In the genomic region with DNA sequence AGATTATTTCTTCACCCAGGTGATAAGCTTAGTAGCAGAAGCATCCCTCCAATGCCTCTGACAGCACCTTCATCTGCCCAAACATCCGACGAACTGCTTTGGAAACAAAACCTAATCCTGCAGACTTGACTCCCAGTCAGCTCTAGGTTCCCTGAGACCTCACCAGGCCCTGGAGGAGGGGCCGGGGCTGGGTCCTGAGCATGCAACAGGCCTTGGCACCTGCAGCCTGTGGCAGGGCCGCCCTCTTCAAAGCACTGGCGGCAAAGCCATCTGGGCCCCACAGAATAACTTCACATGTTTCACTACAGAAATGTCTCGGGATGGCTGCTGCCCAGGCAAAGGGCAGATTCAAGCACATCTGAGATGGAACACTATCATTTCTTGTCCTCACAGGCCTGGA, we compare ENCODE assay signal across 8 cellular contexts.
"Had no signal": no experiment of that assay in that cellular context is flagged by ENCODE, and none has a peak within 500 bp of the region (broad histone marks: within the 10 kb centered on the region; RNA-seq: fewer than 3 reads in every experiment).

No MANE protein-coding gene starts in this region.

- H3K9me3 ChIP-seq: HAP-1 had no signal

- H3K4me3 ChIP-seq: GM23248, GM23338, HAP-1 had no signal

- ATAC-seq: GM23338, HCT116 had no signal

- H3K27ac ChIP-seq: GM23248 had no signal

- H3K36me3 ChIP-seq: HAP-1 had no signal

- H3K4me3 Mint-ChIP-seq: GM23338, H9, HFFc6 had no signal

- DNase-seq: GM23248, GOT3, H9, HCEC 1CT, HFFc6 had no signal

- H3K4me1 ChIP-seq: HAP-1 had no signal

- H3K27ac Mint-ChIP-seq: GM23338, HFFc6 had no signal
